Comparison of ENCODE assay signal across 8 cellular contexts in the genomic region with DNA sequence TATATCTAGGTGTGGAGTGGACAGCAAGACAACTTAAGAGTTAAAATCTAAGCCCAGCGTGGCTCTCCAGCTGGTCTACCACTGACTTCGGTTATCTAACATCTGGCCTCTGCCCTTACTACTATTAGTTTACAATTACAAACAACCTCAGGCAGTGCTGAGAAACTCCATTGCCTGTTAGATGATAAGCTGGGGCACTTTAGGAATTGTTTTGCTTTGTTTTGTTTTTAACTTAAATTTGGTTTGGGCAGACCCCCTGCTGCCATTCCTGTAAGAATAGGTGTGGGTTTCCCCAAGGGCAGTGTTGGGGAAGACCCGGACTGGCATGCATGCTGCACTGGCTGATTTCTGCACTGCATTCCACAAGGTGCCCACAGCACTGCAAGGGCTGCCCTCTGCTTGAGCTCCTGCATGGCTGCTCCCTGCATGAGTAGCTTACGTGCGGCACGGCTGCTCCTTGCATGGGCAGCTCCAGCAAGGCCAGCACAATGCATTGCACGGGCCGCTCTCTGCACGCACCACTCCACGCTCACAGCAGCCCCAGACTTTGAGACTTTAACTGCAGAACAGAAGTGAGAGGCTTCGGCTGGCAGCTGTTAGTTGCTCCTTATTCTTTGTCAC.
DNase-seq lines count a peak whose midpoint lies in the region; ATAC-seq and TF ChIP-seq lines count a peak whose summit lies in the region.
"Had no signal": no experiment of that assay in that cellular context is flagged by ENCODE, and none has a peak within 500 bp of the region (broad histone marks: within the 10 kb centered on the region; RNA-seq: fewer than 3 reads in every experiment).

No MANE protein-coding gene starts in this region.

- no peak overlapping the region for H3K4ac ChIP-seq in IMR-90 (ENCODE audit: low read depth, low read length)
- no peak overlapping the region for H3K4ac ChIP-seq in trophoblast cell (ENCODE audit: low read depth, low read length)

- DNase-seq in IMR-90: no peak
- DNase-seq in activated naive CD8-positive, alpha-beta T cell treated with anti-CD3 and anti-CD28 coated beads, Interleukin-2, amount 50 U/mL, for 24 hours: no peak
- DNase-seq in trophoblast cell: peak; percentile 54 to 80
- no peak for DNase-seq in NCI-H82 treated with DMSO at 0.1 percent for 48 hours (lab: John Stamatoyannopoulos, UW; ENCODE audit: unreplicated experiment)
- no peak for DNase-seq in aorta
- DNase-seq in left ventricle myocardium inferior: no peak
- DNase-seq: nucleus accumbens had no signal

- H2BK20ac ChIP-seq in IMR-90 (ENCODE audit: low read depth, low read length): no peak overlapping the region

- H4K91ac ChIP-seq in IMR-90 (ENCODE audit: insufficient read depth, low read depth, low read length) (no peak overlapping the region), trophoblast cell (ENCODE audit: low read depth, low read length) (no peak overlapping the region)

- no peak overlapping the region for H3K14ac ChIP-seq in IMR-90 (replicated peaks; ENCODE audit: low read depth, low read length)
- no peak overlapping the region for H3K14ac ChIP-seq in trophoblast cell (ENCODE audit: low read length)

- no peak for TF ChIP-seq RAD21 in IMR-90 (IDR thresholded peaks at IDR 0.05; ENCODE audit: low read length)

- H3K36me3 Mint-ChIP-seq in activated naive CD8-positive, alpha-beta T cell treated with anti-CD3 and anti-CD28 coated beads, Interleukin-2, amount 50 U/mL, for 24 hours (ENCODE audit: low read depth): no peaks in the 10 kb centered on the region

- H3K27me3 ChIP-seq in IMR-90 (ENCODE audit: control insufficient read depth, insufficient read depth, low read length): no peaks in the 10 kb centered on the region
- no peaks in the 10 kb centered on the region for H3K27me3 ChIP-seq in trophoblast cell (ENCODE audit: insufficient read depth, low read length)
- no peaks in the 10 kb centered on the region for H3K27me3 ChIP-seq in aorta (ENCODE audit: control insufficient read depth in 1 of 2, insufficient read depth in 2 of 2, low read length in 1 of 2)
- H3K27me3 ChIP-seq in left ventricle myocardium inferior (ENCODE audit: low read depth): no peaks in the 10 kb centered on the region

- no peak for TF ChIP-seq CTCF in IMR-90 (conservative IDR thresholded peaks at IDR 0.05; ENCODE audit: low read depth, low read length)
- no peak for TF ChIP-seq CTCF in left ventricle myocardium inferior (IDR thresholded peaks at IDR 0.05; ENCODE audit: borderline replicate concordance)

- no peaks in the 10 kb centered on the region for H3K79me2 ChIP-seq in trophoblast cell (ENCODE audit: control insufficient read depth, insufficient read depth, low read length, poor library complexity)

- WGBS in IMR-90 (ENCODE audit: extremely low coverage in 2 of 2, insufficient read length in 1 of 2), 2 experiments: 51% methylated on average over 3 of the region's 11 CpGs; no CpG with 5 or more reads in 1 of the 2 experiments
- WGBS in trophoblast cell (ENCODE audit: extremely low coverage, insufficient coverage, insufficient read length): no CpG with 5 or more reads among the region's 11 CpGs
- 85 to 87% methylated on average over 10 to 11 of the region's 11 CpGs for WGBS in aorta, 2 donors

- no peaks in the 10 kb centered on the region for H4K20me1 ChIP-seq in IMR-90 (ENCODE audit: insufficient read depth, low read length)

- in situ Hi-C loops in IMR-90 (cut with MboI; ENCODE audit: low sequenced_read_pairs): no loop called here

- no peak overlapping the region for H3K56ac ChIP-seq in IMR-90 (ENCODE audit: extremely low read depth, insufficient read depth, low read length)

- H2BK120ac ChIP-seq in IMR-90 (ENCODE audit: low read depth, low read length) (no peak overlapping the region), trophoblast cell (ENCODE audit: insufficient read depth, low read length, poor library complexity) (no peak overlapping the region)

- no peaks in the 10 kb centered on the region for H3K9me3 Mint-ChIP-seq in activated naive CD8-positive, alpha-beta T cell treated with anti-CD3 and anti-CD28 coated beads, Interleukin-2, amount 50 U/mL, for 24 hours

- peaks cover 50% of the 10 kb centered on the region for H3K4me1 Mint-ChIP-seq in activated naive CD8-positive, alpha-beta T cell treated with anti-CD3 and anti-CD28 coated beads, Interleukin-2, amount 50 U/mL, for 24 hours

- TF ChIP-seq POLR2A in IMR-90 (IDR thresholded peaks at IDR 0.05; ENCODE audit: low read depth, low read length): no peak

- no peak overlapping the region for H2BK15ac ChIP-seq in IMR-90 (ENCODE audit: low read depth, low read length)

- H2BK12ac ChIP-seq in trophoblast cell (ENCODE audit: low read length): no peak overlapping the region

- H3K9me3 ChIP-seq in IMR-90 (ENCODE audit: control insufficient read depth, insufficient read depth, low read length) (no peaks in the 10 kb centered on the region), trophoblast cell (ENCODE audit: insufficient read depth, low read depth, low read length) (no peaks in the 10 kb centered on the region), aorta (ENCODE audit: control insufficient read depth, low read length) (no peaks in the 10 kb centered on the region), left ventricle myocardium inferior (replicated peaks) (no peaks in the 10 kb centered on the region)

- no peak overlapping the region for H2AK5ac ChIP-seq in IMR-90 (ENCODE audit: low read depth, low read length)
- H2AK5ac ChIP-seq in trophoblast cell (ENCODE audit: low read length): no peak overlapping the region

- H3K4me3 Mint-ChIP-seq in activated naive CD8-positive, alpha-beta T cell treated with anti-CD3 and anti-CD28 coated beads, Interleukin-2, amount 50 U/mL, for 24 hours: peak overlapping the region; percentile 24

- 0 out of 2 replicates have a peak, but pooled peaks cover 2% of the 10 kb centered on the region for H3K9me1 ChIP-seq in IMR-90 (ENCODE audit: insufficient read depth, low read length)

- H3K27me3 Mint-ChIP-seq in activated naive CD8-positive, alpha-beta T cell treated with anti-CD3 and anti-CD28 coated beads, Interleukin-2, amount 50 U/mL, for 24 hours: no peaks in the 10 kb centered on the region

- peak overlapping the region; percentile 64 for H3K27ac Mint-ChIP-seq in activated naive CD8-positive, alpha-beta T cell treated with anti-CD3 and anti-CD28 coated beads, Interleukin-2, amount 50 U/mL, for 24 hours

- dilution Hi-C loops in IMR-90 (cut with HindIII; ENCODE audit: low sequenced_read_pairs, unreplicated experiment): no loop called here

- H2BK5ac ChIP-seq in IMR-90 (ENCODE audit: low read depth, low read length, poor library complexity, severe bottlenecking): no peak overlapping the region
- no peak overlapping the region for H2BK5ac ChIP-seq in trophoblast cell (ENCODE audit: low read depth, low read length, poor library complexity)

- H3K79me1 ChIP-seq in IMR-90 (ENCODE audit: low read depth in 1 of 2, low read length in 2 of 2) (peaks cover 0 to 6% of the 10 kb centered on the region in 2 experiments; a peak in 2 of 4 replicates), trophoblast cell (ENCODE audit: low read length) (no peaks in the 10 kb centered on the region)

- ATAC-seq in GM18508 (IDR thresholded peaks at IDR 0.05; ENCODE audit: insufficient read depth, unreplicated experiment) (peak; percentile 8), IMR-90 (ENCODE audit: low read depth) (peak; percentile 56), aorta (ENCODE audit: low FRiP score) (no peak)
- ATAC-seq in activated naive CD8-positive, alpha-beta T cell treated with anti-CD3 and anti-CD28 coated beads, Interleukin-2, amount 50 U/mL, for 24 hours: no peak

- intact Hi-C loops in IMR-90 (cut with micrococcal nuclease) (loop anchor here (5.0 kb wide), 1 partner anchor 66 kb away; no protein-coding TSS in a partner anchor), aorta (cut with DNase I) (no loop called here), left ventricle myocardium inferior (cut with micrococcal nuclease) (no loop called here)

- no peak overlapping the region for H3K18ac ChIP-seq in IMR-90 (ENCODE audit: low read depth, low read length)
- no peak overlapping the region for H3K18ac ChIP-seq in trophoblast cell (ENCODE audit: low read length)

- BruUV-seq in IMR-90 (replicated peaks; lab: Mats Ljungman, UMichigan): no TSS peak

- no peak overlapping the region for H4K12ac ChIP-seq in trophoblast cell (ENCODE audit: low read depth, low read length)

- no peak overlapping the region for H2AK9ac ChIP-seq in IMR-90 (replicated peaks; ENCODE audit: low read depth, low read length, poor library complexity)

- H3K4me2 ChIP-seq in IMR-90 (ENCODE audit: low read depth, low read length) (no peak overlapping the region; the same call in 1 of the 2 replicates), trophoblast cell (ENCODE audit: low read length) (peak overlapping the region; percentile 37)

- H3K4me3 ChIP-seq in IMR-90 (ENCODE audit: insufficient read depth, low read depth, low read length) (no peak overlapping the region), trophoblast cell (ENCODE audit: low read depth, low read length) (no peak overlapping the region), aorta (ENCODE audit: low read length in 2 of 2) (no peak overlapping the region), left ventricle myocardium inferior (no peak overlapping the region)

- H2AFZ ChIP-seq in IMR-90 (replicated peaks; ENCODE audit: low read length, poor library complexity): no peak overlapping the region
- no peak overlapping the region for H2AFZ ChIP-seq in trophoblast cell (ENCODE audit: insufficient read depth, low read length, poor library complexity)

- H3K9ac ChIP-seq in IMR-90 (ENCODE audit: low read depth, low read length) (no peak overlapping the region), trophoblast cell (ENCODE audit: low read length) (no peak overlapping the region)

- CTCF ChIA-PET in IMR-90 (lab: Yijun Ruan, JAX): interaction anchor here (0.8 kb wide), 1 partner anchor 139 kb away, joined by 3 read pairs; no protein-coding TSS in a partner anchor

- POLR2A ChIA-PET in IMR-90 (lab: Charles Lee; ENCODE audit: unreplicated experiment): interaction anchor here (0.8 kb wide), 1 partner anchor 22 kb away, joined by 7 read pairs; no protein-coding TSS in a partner anchor

- H3K27ac ChIP-seq in IMR-90 (ENCODE audit: insufficient read depth, low read length): no peak overlapping the region
- H3K27ac ChIP-seq in trophoblast cell (ENCODE audit: low read depth, low read length): no peak overlapping the region
- H3K27ac ChIP-seq in aorta (ENCODE audit: low read depth in 1 of 2, low read length in 2 of 2): no peak overlapping the region
- H3K27ac ChIP-seq in left ventricle myocardium inferior (replicated peaks): no peak overlapping the region

- no peaks in the 10 kb centered on the region for H3K36me3 ChIP-seq in IMR-90 (ENCODE audit: control insufficient read depth, insufficient read depth, low read length)
- H3K36me3 ChIP-seq in trophoblast cell (ENCODE audit: control insufficient read depth in 1 of 2, insufficient read depth in 2 of 2, low read length in 2 of 2): no peaks in the 10 kb centered on the region
- no peaks in the 10 kb centered on the region for H3K36me3 ChIP-seq in aorta (ENCODE audit: control insufficient read depth in 1 of 2, insufficient read depth in 2 of 2, low read length in 1 of 2)
- H3K36me3 ChIP-seq in left ventricle myocardium inferior: no peaks in the 10 kb centered on the region

- H3K4me1 ChIP-seq in IMR-90 (ENCODE audit: control insufficient read depth, insufficient read depth, low read length) (peaks cover 4% of the 10 kb centered on the region), trophoblast cell (ENCODE audit: control insufficient read depth in 1 of 2, insufficient read depth in 2 of 2, low read length in 2 of 2) (peaks cover 3 to 4% of the 10 kb centered on the region in 2 experiments), aorta (ENCODE audit: control insufficient read depth in 1 of 2, insufficient read depth in 2 of 2, low read length in 2 of 2) (peaks cover 3 to 4% of the 10 kb centered on the region in 2 donors), left ventricle myocardium inferior (peaks cover 36% of the 10 kb centered on the region)

- no peak overlapping the region for H4K5ac ChIP-seq in IMR-90 (ENCODE audit: low read depth, low read length)

- no peak overlapping the region for H4K8ac ChIP-seq in IMR-90 (ENCODE audit: low read depth in 2 of 2, low read length in 2 of 2)
- H4K8ac ChIP-seq in trophoblast cell (ENCODE audit: low read depth, low read length): no peak overlapping the region

- no peak overlapping the region for H3K23ac ChIP-seq in IMR-90 (ENCODE audit: low read depth, low read length)
- H3K23ac ChIP-seq in trophoblast cell (ENCODE audit: low read length): no peak overlapping the region

Comparison
In these comparisons a context has a peak if more than half of its experiments do, and no peak if none do; other contexts are left out.
1. ATAC-seq: peak in GM18508 (single experiment) and IMR-90 (single experiment); none in activated naive CD8-positive, alpha-beta T cell treated with anti-CD3 and anti-CD28 coated beads, Interleukin-2, amount 50 U/mL, for 24 hours (single experiment) and aorta (single experiment).
2. DNase-seq: peak in trophoblast cell (2 of 2); none in IMR-90 (single experiment), activated naive CD8-positive, alpha-beta T cell treated with anti-CD3 and anti-CD28 coated beads, Interleukin-2, amount 50 U/mL, for 24 hours (single experiment), NCI-H82 treated with DMSO at 0.1 percent for 48 hours (single experiment), aorta (0 of 2) and left ventricle myocardium inferior (single experiment).